18 cellular contexts compared by ENCODE assay signal in genomic region chr7:100847360-100847759, GRCh38. TPM values are rescaled to one million over a fixed set of nuclear protein-coding genes. Genes with fewer than 3 reads are reported as not detected.
DNase-seq lines count a peak whose midpoint lies in the region; ATAC-seq and TF ChIP-seq lines count a peak whose summit lies in the region.
"Had no signal": no experiment of that assay in that cellular context is flagged by ENCODE, and none has a peak within 500 bp of the region (broad histone marks: within the 10 kb centered on the region; RNA-seq: fewer than 3 reads in every experiment).

No MANE protein-coding gene starts in this region.

- no peak for ATAC-seq in activated T-helper 17 cell treated with anti-CD3 and anti-CD28 coated beads, Interleukin-2, amount 50 U/mL, for 72 hours (replicated peaks)
- ATAC-seq: GM12878, GM23338, HCT116 had no signal

- H3K27me3 Mint-ChIP-seq in activated T-helper 17 cell treated with anti-CD3 and anti-CD28 coated beads, Interleukin-2, amount 50 U/mL, for 72 hours = no peaks in the 10 kb centered on the region
- H3K27me3 Mint-ChIP-seq: B cell; CD4-positive, CD25-positive, alpha-beta regulatory T cell; CD8-positive, alpha-beta memory T cell had no signal

- H3K4me3 Mint-ChIP-seq in activated T-helper 17 cell treated with anti-CD3 and anti-CD28 coated beads, Interleukin-2, amount 50 U/mL, for 72 hours = no peak overlapping the region
- H3K4me3 Mint-ChIP-seq: B cell; CD8-positive, alpha-beta memory T cell; GM23338; H9 had no signal

- H3K27ac Mint-ChIP-seq in activated T-helper 17 cell treated with anti-CD3 and anti-CD28 coated beads, Interleukin-2, amount 50 U/mL, for 72 hours = no peak overlapping the region
- H3K27ac Mint-ChIP-seq: B cell, GM23338 had no signal

- no peaks in the 10 kb centered on the region for H3K9me3 Mint-ChIP-seq in activated T-helper 17 cell treated with anti-CD3 and anti-CD28 coated beads, Interleukin-2, amount 50 U/mL, for 72 hours
- H3K9me3 Mint-ChIP-seq: CD4-positive, CD25-positive, alpha-beta regulatory T cell; CD8-positive, alpha-beta memory T cell; GM23338; H9 had no signal

- H3K4me3 ChIP-seq in epithelial cell of esophagus (ENCODE audit: low read length) = no peak overlapping the region
- H3K4me3 ChIP-seq: BLaER1, GM12878, GM23338 had no signal

- peak; percentile 0 for DNase-seq in AG20443 (ENCODE audit: low spot score)
- DNase-seq in MV-4-11 (lab: John Stamatoyannopoulos, UW) = peak; percentile 70
- peak; percentile 69 for DNase-seq in epithelial cell of esophagus (ENCODE audit: low read depth)
- no peak for DNase-seq in LoVo (ENCODE audit: low spot score)
- no peak for DNase-seq in activated CD4-positive, CD25-positive, alpha-beta regulatory T cell (lab: John Stamatoyannopoulos, UW)
- DNase-seq: CD4-positive, CD25-positive, alpha-beta regulatory T cell; CD8-positive, alpha-beta memory T cell; DMS 273 treated with DMSO at 0.1 percent for 48 hours; DMS79; EL; GDM1; H9 had no signal

- no peak for TF ChIP-seq CTCF in epithelial cell of esophagus (IDR thresholded peaks at IDR 0.05; ENCODE audit: insufficient read depth, low read depth, low read length, missing control alignments)

- H3K36me3 Mint-ChIP-seq in activated T-helper 17 cell treated with anti-CD3 and anti-CD28 coated beads, Interleukin-2, amount 50 U/mL, for 72 hours (ENCODE audit: low read depth) = no peaks in the 10 kb centered on the region

- H3K4me1 Mint-ChIP-seq in activated T-helper 17 cell treated with anti-CD3 and anti-CD28 coated beads, Interleukin-2, amount 50 U/mL, for 72 hours = no peaks in the 10 kb centered on the region

RNA-seq across cellular contexts. Expression of gene SLC12A9, which starts 5.2 kb away (rescaled TPM):
- total RNA-seq in activated T-helper 17 cell treated with anti-CD3 and anti-CD28 coated beads, Interleukin-2, amount 50 U/mL, for 72 hours = 10 to 100 TPM; 15.7 to 30.1 TPM

RNA-seq across cellular contexts. Expression of gene TRIP6, which starts 19.8 kb away (rescaled TPM):
- total RNA-seq in activated T-helper 17 cell treated with anti-CD3 and anti-CD28 coated beads, Interleukin-2, amount 50 U/mL, for 72 hours = 10 to 100 TPM; 36.5 to 43.5 TPM

RNA-seq across cellular contexts. Expression of gene EPHB4, which starts 20.0 kb away (rescaled TPM):
- total RNA-seq in activated T-helper 17 cell treated with anti-CD3 and anti-CD28 coated beads, Interleukin-2, amount 50 U/mL, for 72 hours = 1 to 10 TPM; 4.1 to 6.4 TPM

RNA-seq across cellular contexts. Expression of gene SRRT, which starts 27.5 kb away (rescaled TPM):
- 100 to 1,000 TPM; 208 to 255 TPM for total RNA-seq in activated T-helper 17 cell treated with anti-CD3 and anti-CD28 coated beads, Interleukin-2, amount 50 U/mL, for 72 hours

RNA-seq across cellular contexts. Expression of gene UFSP1, which starts 42.2 kb away (rescaled TPM):
- 1 to 10 TPM in 1 of 2 donors, under 1 TPM in 1; 0.79 to 3.2 TPM for total RNA-seq in activated T-helper 17 cell treated with anti-CD3 and anti-CD28 coated beads, Interleukin-2, amount 50 U/mL, for 72 hours

Comparison
In these comparisons a context has a peak if more than half of its experiments do, and no peak if none do; other contexts are left out.
1. DNase-seq: peak in AG20443 (single experiment), MV-4-11 (single experiment) and epithelial cell of esophagus (single experiment); none in LoVo (single experiment) and activated CD4-positive, CD25-positive, alpha-beta regulatory T cell (0 of 4).